28 cellular contexts compared by ENCODE assay signal in the genomic region with DNA sequence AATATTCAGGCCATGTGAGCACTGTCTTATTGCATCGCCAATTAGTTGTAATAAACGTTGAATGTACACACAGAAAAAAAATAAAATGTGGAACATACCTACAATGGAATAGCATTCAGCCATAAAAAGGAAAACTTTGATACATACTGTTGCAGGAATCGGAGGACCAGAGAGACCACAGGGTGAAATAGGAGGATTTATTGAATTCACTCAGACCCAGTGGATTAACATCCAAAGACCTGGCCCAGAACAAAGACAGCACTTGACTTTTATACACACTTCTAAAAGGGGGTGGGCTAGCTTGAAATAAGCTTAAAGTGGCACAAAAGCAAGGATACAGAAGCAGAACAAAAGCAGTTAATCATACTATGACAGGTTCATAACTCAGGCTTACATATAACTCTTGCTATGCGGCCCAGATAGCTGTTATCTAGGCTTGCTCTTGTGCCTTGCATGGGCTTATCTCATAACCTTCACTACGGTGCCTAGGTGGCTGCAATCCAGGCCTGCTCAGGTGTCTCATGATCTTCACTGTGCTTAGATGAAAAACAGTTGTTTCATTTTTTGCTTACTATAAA.
DNase-seq lines count a peak whose midpoint lies in the region; ATAC-seq, FAIRE-seq and TF ChIP-seq lines count a peak whose summit lies in the region.
"Had no signal": no experiment of that assay in that cellular context is flagged by ENCODE, and none has a peak within 500 bp of the region (broad histone marks: within the 10 kb centered on the region; RNA-seq: fewer than 3 reads in every experiment).

No MANE protein-coding gene starts in this region.

- H3K27me3 Mint-ChIP-seq in GM23338 (ENCODE audit: insufficient read depth, low read depth, poor library complexity), result peaks cover 2% of the 10 kb centered on the region
- H3K27me3 Mint-ChIP-seq: B cell; CD8-positive, alpha-beta memory T cell had no signal

- H4K20me1 ChIP-seq in GM23338 (replicated peaks; ENCODE audit: insufficient read depth) (no peaks in the 10 kb centered on the region), OCI-LY7 (ENCODE audit: insufficient read depth, low read length) (no peaks in the 10 kb centered on the region)

- H3K9me3 ChIP-seq in OCI-LY7 (ENCODE audit: low read length) (peaks cover 12% of the 10 kb centered on the region; the same call in 1 of the 2 replicates), gastrocnemius medialis (no peaks in the 10 kb centered on the region)

- in situ Hi-C loops in gastrocnemius medialis (cut with MboI; ENCODE audit: low sequenced_read_pairs in 4 of 4), result no loop called here

- no peaks in the 10 kb centered on the region for H3K27me3 ChIP-seq in GM23338 (ENCODE audit: insufficient read depth)
- no peaks in the 10 kb centered on the region for H3K27me3 ChIP-seq in gastrocnemius medialis
- H3K27me3 ChIP-seq: SJCRH30 had no signal

- no peaks in the 10 kb centered on the region for H3K4me1 Mint-ChIP-seq in GM23338
- H3K4me1 Mint-ChIP-seq: B cell; CD14-positive monocyte; CD8-positive, alpha-beta memory T cell; T-cell had no signal

- CTCF ChIA-PET in OCI-LY7 (lab: Charles Lee; ENCODE audit: unreplicated experiment), result no interaction called here

- no peak for TF ChIP-seq POLR2A in gastrocnemius medialis (IDR thresholded peaks at IDR 0.05)

- H3K9me3 Mint-ChIP-seq in GM23338, result peaks cover 42% of the 10 kb centered on the region

- H3K27ac Mint-ChIP-seq in GM23338, result no peak overlapping the region
- H3K27ac Mint-ChIP-seq: B cell; CD14-positive monocyte; CD8-positive, alpha-beta memory T cell; T-cell had no signal

- BruUV-seq in OCI-LY7 (replicated peaks; lab: Mats Ljungman, UMichigan), result no TSS peak

- DNase-seq in DMS 273 (lab: John Stamatoyannopoulos, UW; ENCODE audit: unreplicated experiment) (peak; percentile 11), DMS 273 treated with DMSO at 0.1 percent for 48 hours (lab: John Stamatoyannopoulos, UW) (no peak), GM23338 (ENCODE audit: low spot score) (peak; percentile 9), OCI-LY7 (ENCODE audit: low spot score) (peak; percentile 9), choroid plexus epithelial cell (ENCODE audit: low read depth) (peak; percentile 0), gastrocnemius medialis (no peak), urothelium cell line (ENCODE audit: low spot score) (no peak)
- DNase-seq: CD8-positive, alpha-beta memory T cell; DMS153; GOT3; HCEC 1CT; MV-4-11; NCI-H1105; NCI-H1436 treated with DMSO at 0.1 percent for 48 hours; NCI-H187 treated with DMSO at 0.1 percent for 48 hours; NCI-H2107; NCI-H226; NCI-H510A treated with DMSO at 0.1 percent for 48 hours; NCI-H774; PC-9; SJCRH30; T-cell had no signal

- no peak overlapping the region for H3K27ac ChIP-seq in GM23338 (ENCODE audit: low read depth)
- no peak overlapping the region for H3K27ac ChIP-seq in OCI-LY7 (ENCODE audit: low read depth, low read length, poor library complexity, severe bottlenecking)
- no peak overlapping the region for H3K27ac ChIP-seq in gastrocnemius medialis
- H3K27ac ChIP-seq: 22Rv1, HL-60, PC-9, SJCRH30 had no signal

- no peaks in the 10 kb centered on the region for H3F3A ChIP-seq in GM23338 (replicated peaks; ENCODE audit: low read depth)

- TF ChIP-seq CTCF in GM23338 (conservative IDR thresholded peaks at IDR 0.05; ENCODE audit: low read depth in 2 of 2) (no peak), OCI-LY7 (conservative IDR thresholded peaks at IDR 0.05; ENCODE audit: low read length) (no peak), choroid plexus epithelial cell (conservative IDR thresholded peaks at IDR 0.05; ENCODE audit: low read depth, low read length) (no peak), gastrocnemius medialis (IDR thresholded peaks at IDR 0.05 in 4 of 5, conservative IDR thresholded peaks at IDR 0.05 in 1 of 5) (no peak)

- no peak for ATAC-seq in GM23338
- ATAC-seq in GM18868 (IDR thresholded peaks at IDR 0.05; ENCODE audit: unreplicated experiment), result no peak
- ATAC-seq in gastrocnemius medialis, result no peak
- ATAC-seq: Right ventricle myocardium inferior, T-cell had no signal

- no peaks in the 10 kb centered on the region for H3K4me1 ChIP-seq in GM23338 (ENCODE audit: insufficient read depth)
- H3K4me1 ChIP-seq in OCI-LY7 (ENCODE audit: insufficient read depth, low read length, poor library complexity, severe bottlenecking), result no peaks in the 10 kb centered on the region
- no peaks in the 10 kb centered on the region for H3K4me1 ChIP-seq in gastrocnemius medialis
- H3K4me1 ChIP-seq: SJCRH30 had no signal

- no peak for FAIRE-seq in urothelium cell line (lab: Jason Lieb, UNC)

- H3K36me3 Mint-ChIP-seq in GM23338 (ENCODE audit: low read depth), result peaks cover 23% of the 10 kb centered on the region
- H3K36me3 Mint-ChIP-seq: CD14-positive monocyte; CD8-positive, alpha-beta memory T cell; T-cell had no signal

- POLR2A ChIA-PET in OCI-LY7 (lab: Charles Lee), result no interaction called here

- no peak overlapping the region for H3K4me2 ChIP-seq in GM23338
- H3K4me2 ChIP-seq in OCI-LY7 (ENCODE audit: low read length), result no peak overlapping the region
- H3K4me2 ChIP-seq: PC-9 had no signal

- intact Hi-C loops in OCI-LY7 (cut with micrococcal nuclease; ENCODE audit: unreplicated experiment), result no loop called here
- intact Hi-C loops in gastrocnemius medialis (cut with DNase I; ENCODE audit: low total_unique reads), result no loop called here

- no peak overlapping the region for H3K4me3 Mint-ChIP-seq in GM23338
- H3K4me3 Mint-ChIP-seq: B cell; CD14-positive monocyte; CD8-positive, alpha-beta memory T cell; T-cell had no signal

- H3K9me2 ChIP-seq in GM23338 (ENCODE audit: insufficient read depth), result peaks cover 7% of the 10 kb centered on the region
- H3K9me2 ChIP-seq in OCI-LY7 (ENCODE audit: insufficient read depth, low read length), result no peaks in the 10 kb centered on the region

- H2AFZ ChIP-seq in GM23338 (no peak overlapping the region), OCI-LY7 (ENCODE audit: low read length) (no peak overlapping the region)
- H2AFZ ChIP-seq: PC-9 had no signal

- H3K79me2 ChIP-seq in GM23338 (replicated peaks; ENCODE audit: insufficient read depth), result no peaks in the 10 kb centered on the region
- H3K79me2 ChIP-seq in OCI-LY7 (ENCODE audit: insufficient read depth, low read depth, low read length), result no peaks in the 10 kb centered on the region

- H3K4me3 ChIP-seq in GM23338 (no peak overlapping the region), OCI-LY7 (ENCODE audit: low read depth, low read length, poor library complexity, severe bottlenecking) (no peak overlapping the region), choroid plexus epithelial cell (ENCODE audit: low read depth, low read length) (no peak overlapping the region), gastrocnemius medialis (no peak overlapping the region)
- H3K4me3 ChIP-seq: PC-9, SJCRH30 had no signal

- H3K36me3 ChIP-seq in GM23338 (ENCODE audit: insufficient read depth) (peaks cover 8% of the 10 kb centered on the region), OCI-LY7 (ENCODE audit: insufficient read depth, low read length) (no peaks in the 10 kb centered on the region), gastrocnemius medialis (no peaks in the 10 kb centered on the region)
- H3K36me3 ChIP-seq: SJCRH30 had no signal

TF ChIP-seq in GM23338, 12 proteins besides CTCF, POLR2A, EP300 and RAD21 (continues in another document):
- no peak for TF ChIP-seq EZH2 (IDR thresholded peaks at IDR 0.05; ENCODE audit: low read depth, unreplicated experiment)
- TF ChIP-seq, protein P1, sequence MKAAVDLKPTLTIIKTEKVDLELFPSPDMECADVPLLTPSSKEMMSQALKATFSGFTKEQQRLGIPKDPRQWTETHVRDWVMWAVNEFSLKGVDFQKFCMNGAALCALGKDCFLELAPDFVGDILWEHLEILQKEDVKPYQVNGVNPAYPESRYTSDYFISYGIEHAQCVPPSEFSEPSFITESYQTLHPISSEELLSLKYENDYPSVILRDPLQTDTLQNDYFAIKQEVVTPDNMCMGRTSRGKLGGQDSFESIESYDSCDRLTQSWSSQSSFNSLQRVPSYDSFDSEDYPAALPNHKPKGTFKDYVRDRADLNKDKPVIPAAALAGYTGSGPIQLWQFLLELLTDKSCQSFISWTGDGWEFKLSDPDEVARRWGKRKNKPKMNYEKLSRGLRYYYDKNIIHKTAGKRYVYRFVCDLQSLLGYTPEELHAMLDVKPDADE (IDR thresholded peaks at IDR 0.05), result no peak
- no peak for TF ChIP-seq POLR2AphosphoS5 (IDR thresholded peaks at IDR 0.05; ENCODE audit: low read depth)
- no peak for TF ChIP-seq CREB1 (CRISPR knock-in tag; IDR thresholded peaks at IDR 0.05; ENCODE audit: low read depth)
- TF ChIP-seq ZNF114 (CRISPR knock-in tag; IDR thresholded peaks at IDR 0.05), result no peak
- no peak for TF ChIP-seq NANOG (IDR thresholded peaks at IDR 0.05; ENCODE audit: borderline replicate concordance)
- TF ChIP-seq ZNF331 (CRISPR knock-in tag; IDR thresholded peaks at IDR 0.05; ENCODE audit: low read depth), result no peak

Comparison
In these comparisons a context has a peak if more than half of its experiments do, and no peak if none do; other contexts are left out.
1. DNase-seq: peak in DMS 273 (single experiment), GM23338 (single experiment), OCI-LY7 (single experiment) and choroid plexus epithelial cell (single experiment); none in DMS 273 treated with DMSO at 0.1 percent for 48 hours (single experiment), gastrocnemius medialis (0 of 2) and urothelium cell line (single experiment).